ENCODE assay signal across 18 cellular contexts in the genomic region with DNA sequence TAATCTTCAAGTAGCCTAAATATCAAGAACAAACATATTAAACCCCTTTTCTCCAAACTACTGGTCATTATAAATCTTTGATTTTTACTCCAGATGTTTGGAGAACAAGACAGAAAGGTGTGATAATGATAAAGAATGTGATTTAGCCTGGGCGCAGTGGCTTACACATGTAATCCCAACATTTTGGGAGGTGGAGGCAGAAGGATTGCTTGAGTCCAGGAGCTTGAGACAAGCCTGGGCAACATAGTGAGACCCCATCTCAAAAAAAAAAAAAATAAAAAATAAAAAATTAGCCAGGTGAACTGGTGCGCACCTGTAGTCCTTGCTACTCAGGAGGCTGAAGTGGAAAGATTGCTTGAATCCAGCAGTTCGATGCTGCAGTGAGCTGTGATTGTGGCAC.
"Had no signal": no experiment of that assay in that cellular context is flagged by ENCODE, and none has a peak within 500 bp of the region (broad histone marks: within the 10 kb centered on the region; RNA-seq: fewer than 3 reads in every experiment).

No MANE protein-coding gene starts in this region.

- H3K36me3 ChIP-seq: brain microvascular endothelial cell, lower lobe of right lung, ovary, stomach, upper lobe of left lung, WERI-Rb-1 had no signal

- DNase-seq: activated CD4-positive, alpha-beta T cell treated with anti-CD3 and anti-CD28 coated beads for 1 hour; activated CD8-positive, alpha-beta memory T cell treated with anti-CD3 and anti-CD28 coated beads for 24 hours; activated CD8-positive, alpha-beta memory T cell treated with anti-CD3 and anti-CD28 coated beads, Interleukin-2, amount 50 U/mL, for 48 hours; activated naive CD4-positive, alpha-beta T cell; aorta; brain microvascular endothelial cell; central memory CD4-positive, alpha-beta T cell; dorsolateral prefrontal cortex; endodermal cell; lower lobe of right lung; natural killer cell; ovary; stimulated activated CD4-positive, alpha-beta T cell treated with anti-CD3 and anti-CD28 coated beads, Interleukin-4, amount 100 ng/mL, for 1 hour; stomach; upper lobe of left lung; WERI-Rb-1 had no signal

- H3K27ac ChIP-seq: brain microvascular endothelial cell, dorsolateral prefrontal cortex, lower lobe of right lung, ovary, upper lobe of left lung, WERI-Rb-1 had no signal

- H3K4me1 ChIP-seq: lower lobe of right lung had no signal

- H3K27me3 ChIP-seq: brain microvascular endothelial cell, dorsolateral prefrontal cortex, ovary, stomach, upper lobe of left lung had no signal

- H3K4me3 Mint-ChIP-seq: endodermal cell had no signal

- H3K9me3 ChIP-seq: lower lobe of right lung, ovary, stomach, upper lobe of left lung had no signal

- H3K9me3 Mint-ChIP-seq: endodermal cell, natural killer cell had no signal

- H3K36me3 Mint-ChIP-seq: natural killer cell had no signal

- H3K4me3 ChIP-seq: dorsolateral prefrontal cortex, lower lobe of right lung, ovary, smooth muscle cell, stomach, upper lobe of left lung had no signal

- H3K27ac Mint-ChIP-seq: endodermal cell had no signal

- ATAC-seq: lower lobe of right lung, sciatic nerve had no signal
